Comparison of ENCODE assay signal across 13 cellular contexts in the genomic region with DNA sequence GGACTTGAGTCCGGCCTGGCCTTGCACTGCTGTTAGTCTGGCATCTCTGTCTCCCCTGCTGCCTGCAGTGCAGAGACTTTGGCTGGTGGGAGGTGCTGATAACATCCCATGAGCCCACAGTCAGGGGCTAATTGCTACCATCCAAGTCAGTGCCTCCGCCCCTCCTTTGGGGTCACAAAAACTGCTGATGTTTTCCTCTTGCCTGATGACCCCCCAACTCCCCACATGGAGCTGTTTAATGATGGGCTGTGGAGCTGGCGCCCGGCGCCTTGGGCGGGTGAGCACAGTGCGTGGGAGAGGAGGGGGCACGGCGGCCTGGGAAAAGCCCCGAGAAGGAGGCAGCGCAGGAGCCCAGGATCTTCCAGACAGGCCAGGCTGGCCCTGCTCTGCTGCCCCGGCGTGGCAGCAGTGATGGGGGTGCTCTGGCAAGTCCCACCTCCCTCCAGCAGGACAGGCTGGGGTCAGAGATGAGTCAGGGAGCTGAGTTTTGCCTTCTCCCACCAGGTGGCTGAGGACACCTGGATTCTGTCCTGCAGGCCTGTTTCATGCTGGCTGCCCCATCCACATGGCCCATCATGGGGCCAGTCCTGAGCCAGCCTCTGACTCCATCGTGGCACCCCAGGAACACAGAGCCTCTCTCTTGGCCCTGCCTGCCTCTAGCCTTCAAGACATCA. TPM values are rescaled to one million over a fixed set of nuclear protein-coding genes. Genes with fewer than 3 reads are reported as not detected.
A peak's percentile ranks its signal among the peaks of the same experiment; 100 is the strongest.
DNase-seq lines count a peak whose midpoint lies in the region; ATAC-seq and TF ChIP-seq lines count a peak whose summit lies in the region.
"Had no signal": no experiment of that assay in that cellular context is flagged by ENCODE, and none has a peak within 500 bp of the region (broad histone marks: within the 10 kb centered on the region; RNA-seq: fewer than 3 reads in every experiment).

No MANE protein-coding gene starts in this region.

- H3K4me3 Mint-ChIP-seq in immature natural killer cell: peak overlapping the region; percentile 42 to 80 (median 78)
- H3K4me3 Mint-ChIP-seq: HFFc6 had no signal

- no peak overlapping the region for H3K27ac Mint-ChIP-seq in immature natural killer cell
- H3K27ac Mint-ChIP-seq: HFFc6 had no signal

- no peaks in the 10 kb centered on the region for H3K9me3 Mint-ChIP-seq in immature natural killer cell
- H3K9me3 Mint-ChIP-seq: HFFc6 had no signal

- DNase-seq in MM.1S: no peak
- DNase-seq in immature natural killer cell: no peak
- no peak for DNase-seq in uterus
- DNase-seq in NCI-H2081 (lab: John Stamatoyannopoulos, UW): no peak
- no peak for DNase-seq in superior temporal gyrus (ENCODE audit: extremely low spot score)
- no peak for DNase-seq in GM10266 (ENCODE audit: extremely low spot score)
- DNase-seq: NCI-H2081 treated with DMSO at 0.1 percent for 48 hours; stimulated activated CD4-positive, alpha-beta T cell treated with anti-CD3 and anti-CD28 coated beads, Interleukin-4, amount 100 ng/mL, for 4 hours; transverse colon had no signal

- H3K27me3 Mint-ChIP-seq in immature natural killer cell (ENCODE audit: low read depth in 3 of 3): peaks cover 19 to 31% (median 25%) of the 10 kb centered on the region in 3 donors

- H3K9ac ChIP-seq in MM.1S (ENCODE audit: low read length): peak overlapping the region; percentile 56

- H3K4me2 ChIP-seq in MM.1S (ENCODE audit: low read depth, low read length): peak overlapping the region; percentile 52; the same call in 1 of the 2 replicates

- H3K79me2 ChIP-seq in MM.1S (ENCODE audit: low read length): peaks cover 99% of the 10 kb centered on the region

- H3K36me3 ChIP-seq in MM.1S (replicated peaks; ENCODE audit: insufficient read depth, low read length) (no peaks in the 10 kb centered on the region), uterus (no peaks in the 10 kb centered on the region)
- H3K36me3 ChIP-seq: MG63, transverse colon had no signal

- H3K4me3 ChIP-seq in MM.1S (ENCODE audit: low read length) (no peak overlapping the region), skin epidermis (no peak overlapping the region), uterus (no peak overlapping the region)
- H3K4me3 ChIP-seq: MG63, transverse colon had no signal

- no peaks in the 10 kb centered on the region for H3K9me3 ChIP-seq in MM.1S (replicated peaks; ENCODE audit: insufficient read depth, low read length)
- H3K9me3 ChIP-seq in uterus: no peaks in the 10 kb centered on the region
- H3K9me3 ChIP-seq: MG63, transverse colon had no signal

- TF ChIP-seq CTCF in MM.1S (IDR thresholded peaks at IDR 0.05; ENCODE audit: low read length): no peak
- TF ChIP-seq CTCF in uterus (IDR thresholded peaks at IDR 0.05): no peak
- TF ChIP-seq CTCF in GM10266 (IDR thresholded peaks at IDR 0.05; ENCODE audit: control insufficient read depth, insufficient read depth, low read depth, missing control alignments): no peak

- H3K4me1 Mint-ChIP-seq in immature natural killer cell: peaks cover 36 to 48% of the 10 kb centered on the region in 2 donors

- no peaks in the 10 kb centered on the region for H3K27me3 ChIP-seq in MM.1S (replicated peaks; ENCODE audit: insufficient read depth, low read length)
- H3K27me3 ChIP-seq in uterus: no peaks in the 10 kb centered on the region
- H3K27me3 ChIP-seq: MG63, transverse colon had no signal

- H3K4me1 ChIP-seq in MM.1S (ENCODE audit: low read length) (peaks cover 41% of the 10 kb centered on the region), uterus (no peaks in the 10 kb centered on the region)

- H3K27ac ChIP-seq in MM.1S (ENCODE audit: low read length) (peak overlapping the region; percentile 80), skin epidermis (peak overlapping the region; percentile 23 to 93 (median 81)), uterus (no peak overlapping the region)
- H3K27ac ChIP-seq: transverse colon had no signal

- no peaks in the 10 kb centered on the region for H3F3A ChIP-seq in MM.1S (ENCODE audit: insufficient read depth, low read length)

- no peaks in the 10 kb centered on the region for H4K20me1 ChIP-seq in MM.1S (ENCODE audit: insufficient read depth, low read length)

- peaks cover 0 to 4% (median 0%) of the 10 kb centered on the region in 3 donors for H3K36me3 Mint-ChIP-seq in immature natural killer cell

- H2AFZ ChIP-seq in MM.1S (ENCODE audit: low read length): no peak overlapping the region

- TF ChIP-seq POLR2A in uterus (IDR thresholded peaks at IDR 0.05): no peak

- intact Hi-C loops in uterus (cut with DNase I; ENCODE audit: low total_unique reads): no loop called here

- ATAC-seq in SK-N-SH treated with all-trans-retinoic acid at 6 μM for 48 hours: peak; percentile 63

- H3K9me2 ChIP-seq in MM.1S (replicated peaks; ENCODE audit: insufficient read depth, low read length): no peaks in the 10 kb centered on the region

TF ChIP-seq in SK-N-SH treated with all-trans-retinoic acid at 6 μM for 48 hours, 23 proteins besides CTCF, POLR2A, EP300 and RAD21:
- TF ChIP-seq, protein P1, sequence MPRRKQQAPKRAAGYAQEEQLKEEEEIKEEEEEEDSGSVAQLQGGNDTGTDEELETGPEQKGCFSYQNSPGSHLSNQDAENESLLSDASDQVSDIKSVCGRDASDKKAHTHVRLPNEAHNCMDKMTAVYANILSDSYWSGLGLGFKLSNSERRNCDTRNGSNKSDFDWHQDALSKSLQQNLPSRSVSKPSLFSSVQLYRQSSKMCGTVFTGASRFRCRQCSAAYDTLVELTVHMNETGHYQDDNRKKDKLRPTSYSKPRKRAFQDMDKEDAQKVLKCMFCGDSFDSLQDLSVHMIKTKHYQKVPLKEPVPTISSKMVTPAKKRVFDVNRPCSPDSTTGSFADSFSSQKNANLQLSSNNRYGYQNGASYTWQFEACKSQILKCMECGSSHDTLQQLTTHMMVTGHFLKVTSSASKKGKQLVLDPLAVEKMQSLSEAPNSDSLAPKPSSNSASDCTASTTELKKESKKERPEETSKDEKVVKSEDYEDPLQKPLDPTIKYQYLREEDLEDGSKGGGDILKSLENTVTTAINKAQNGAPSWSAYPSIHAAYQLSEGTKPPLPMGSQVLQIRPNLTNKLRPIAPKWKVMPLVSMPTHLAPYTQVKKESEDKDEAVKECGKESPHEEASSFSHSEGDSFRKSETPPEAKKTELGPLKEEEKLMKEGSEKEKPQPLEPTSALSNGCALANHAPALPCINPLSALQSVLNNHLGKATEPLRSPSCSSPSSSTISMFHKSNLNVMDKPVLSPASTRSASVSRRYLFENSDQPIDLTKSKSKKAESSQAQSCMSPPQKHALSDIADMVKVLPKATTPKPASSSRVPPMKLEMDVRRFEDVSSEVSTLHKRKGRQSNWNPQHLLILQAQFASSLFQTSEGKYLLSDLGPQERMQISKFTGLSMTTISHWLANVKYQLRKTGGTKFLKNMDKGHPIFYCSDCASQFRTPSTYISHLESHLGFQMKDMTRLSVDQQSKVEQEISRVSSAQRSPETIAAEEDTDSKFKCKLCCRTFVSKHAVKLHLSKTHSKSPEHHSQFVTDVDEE (CRISPR knock-in tag; IDR thresholded peaks at IDR 0.05): no peak
- TF ChIP-seq ZNF565 (CRISPR knock-in tag; conservative IDR thresholded peaks at IDR 0.05; ENCODE audit: low read depth): no peak
- TF ChIP-seq GLIS3 (CRISPR knock-in tag; IDR thresholded peaks at IDR 0.05): no peak
- TF ChIP-seq OSR1 (CRISPR knock-in tag; IDR thresholded peaks at IDR 0.05): no peak
- TF ChIP-seq ARNTL (CRISPR knock-in tag; IDR thresholded peaks at IDR 0.05; ENCODE audit: borderline replicate concordance, low read depth): no peak
- TF ChIP-seq PPARA (CRISPR knock-in tag; IDR thresholded peaks at IDR 0.05; ENCODE audit: borderline replicate concordance): no peak
- no peak for TF ChIP-seq RARB (CRISPR knock-in tag; IDR thresholded peaks at IDR 0.05)
- TF ChIP-seq ZC3H10 (CRISPR knock-in tag; IDR thresholded peaks at IDR 0.05): no peak
- no peak for TF ChIP-seq SNAI2 (CRISPR knock-in tag; IDR thresholded peaks at IDR 0.05)
- TF ChIP-seq, protein P2, sequence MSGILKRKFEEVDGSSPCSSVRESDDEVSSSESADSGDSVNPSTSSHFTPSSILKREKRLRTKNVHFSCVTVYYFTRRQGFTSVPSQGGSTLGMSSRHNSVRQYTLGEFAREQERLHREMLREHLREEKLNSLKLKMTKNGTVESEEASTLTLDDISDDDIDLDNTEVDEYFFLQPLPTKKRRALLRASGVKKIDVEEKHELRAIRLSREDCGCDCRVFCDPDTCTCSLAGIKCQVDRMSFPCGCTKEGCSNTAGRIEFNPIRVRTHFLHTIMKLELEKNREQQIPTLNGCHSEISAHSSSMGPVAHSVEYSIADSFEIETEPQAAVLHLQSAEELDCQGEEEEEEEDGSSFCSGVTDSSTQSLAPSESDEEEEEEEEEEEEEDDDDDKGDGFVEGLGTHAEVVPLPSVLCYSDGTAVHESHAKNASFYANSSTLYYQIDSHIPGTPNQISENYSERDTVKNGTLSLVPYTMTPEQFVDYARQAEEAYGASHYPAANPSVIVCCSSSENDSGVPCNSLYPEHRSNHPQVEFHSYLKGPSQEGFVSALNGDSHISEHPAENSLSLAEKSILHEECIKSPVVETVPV (CRISPR knock-in tag; IDR thresholded peaks at IDR 0.05): no peak
- TF ChIP-seq ISL1 (CRISPR knock-in tag; IDR thresholded peaks at IDR 0.05): no peak
- no peak for TF ChIP-seq ZNF70 (CRISPR knock-in tag; IDR thresholded peaks at IDR 0.05)
- TF ChIP-seq ESRRG (CRISPR knock-in tag; IDR thresholded peaks at IDR 0.05): no peak
- TF ChIP-seq PATZ1 (CRISPR knock-in tag; IDR thresholded peaks at IDR 0.05; ENCODE audit: borderline replicate concordance): no peak
- no peak for TF ChIP-seq CSDC2 (CRISPR knock-in tag; IDR thresholded peaks at IDR 0.05)
- no peak for TF ChIP-seq ZFP3 (CRISPR knock-in tag; IDR thresholded peaks at IDR 0.05)
TF ChIP-seq in SK-N-SH treated with all-trans-retinoic acid at 6 μM for 48 hours: peak in this region for 0.

RNA-seq across cellular contexts. Expression of gene NECTIN1, which starts 43.8 kb away (rescaled TPM):
- under 1 TPM in 2 of 3 donors, not detected in 1; 0.41 to 0.52 TPM for polyA plus RNA-seq in immature natural killer cell
- 10 to 100 TPM in 1 of 4 donors, 1 to 10 TPM in 2, not detected in 1; 1.3 to 10.6 (median 9.2) TPM for total RNA-seq in uterus

Comparison
In these comparisons a context has a peak if more than half of its experiments do, and no peak if none do; other contexts are left out.
1. H3K27ac ChIP-seq: peak in MM.1S (single experiment) and skin epidermis (21 of 21); none in uterus (0 of 2).